ENCODE assay signal across 8 cellular contexts in genomic region chr3:5426094-5426883, GRCh38.
DNase-seq lines count a peak whose midpoint lies in the region; ATAC-seq and FAIRE-seq lines count a peak whose summit lies in the region.

No MANE protein-coding gene starts in this region.

- no peaks in the 10 kb centered on the region for H3K9me3 Mint-ChIP-seq in memory B cell

- peaks cover 17% of the 10 kb centered on the region for H3K4me1 Mint-ChIP-seq in memory B cell

- no peak overlapping the region for H3K27ac Mint-ChIP-seq in memory B cell

- FAIRE-seq in GM18507 (lab: Jason Lieb, UNC) = peak; percentile 88

- H3K4me3 Mint-ChIP-seq in memory B cell = no peak overlapping the region

- ATAC-seq in HG03066 (IDR thresholded peaks at IDR 0.05; ENCODE audit: low read depth, unreplicated experiment) = peak; percentile 38
- ATAC-seq in memory B cell (ENCODE audit: low read depth) = peak; percentile 80

- peak; percentile 59 for DNase-seq in A172 (ENCODE audit: low spot score)
- DNase-seq in GM18507 (ENCODE audit: extremely low spot score, insufficient read length, low read depth) = peak; percentile 28
- DNase-seq in NCI-H524 treated with DMSO at 0.1 percent for 48 hours (lab: John Stamatoyannopoulos, UW) = peak; percentile 27
- peak; percentile 51 for DNase-seq in activated CD4-positive, alpha-beta T cell treated with anti-CD3 and anti-CD28 coated beads, Interleukin-2, amount 50 U/mL, for 1 hour
- DNase-seq in effector CD4-positive, alpha-beta T cell = peak; percentile 33
- peak; percentile 41 to 59 for DNase-seq in memory B cell (ENCODE audit: low spot score in 2 of 2)
- DNase-seq in stimulated activated CD8-positive, alpha-beta memory T cell treated with anti-CD3 and anti-CD28 coated beads, Interleukin-2, amount 100 ng/mL, for 1 hour (ENCODE audit: low read depth in 2 of 2) = peak; percentile 5 to 41

- peaks cover 2% of the 10 kb centered on the region for H3K27me3 Mint-ChIP-seq in memory B cell

- H3K36me3 Mint-ChIP-seq in memory B cell = no peaks in the 10 kb centered on the region

Comparison
In these comparisons a context has a peak if more than half of its experiments do, and no peak if none do; other contexts are left out.
1. Peak in every context shown above with its lines: DNase-seq and ATAC-seq.